ENCODE assay signal across 19 cellular contexts in genomic region chr1:41659903-41660302, GRCh38.
A peak's percentile ranks its signal among the peaks of the same experiment; 100 is the strongest.
DNase-seq lines count a peak whose midpoint lies in the region; ATAC-seq and FAIRE-seq lines count a peak whose summit lies in the region.
"Had no signal": no experiment of that assay in that cellular context is flagged by ENCODE, and none has a peak within 500 bp of the region (broad histone marks: within the 10 kb centered on the region; RNA-seq: fewer than 3 reads in every experiment).

No MANE protein-coding gene starts in this region.

- intact Hi-C loops in activated CD4-positive, alpha-beta memory T cell treated with anti-CD3 and anti-CD28 coated beads for 36 hours (cut with micrococcal nuclease), result loop anchor here (2.0 kb wide), 1 partner anchor 79 kb away; no protein-coding TSS in a partner anchor

- peak; percentile 79 for FAIRE-seq in urothelium cell line (lab: Jason Lieb, UNC)
- FAIRE-seq: K562, keratinocyte had no signal

- H3K4me3 Mint-ChIP-seq in stimulated activated naive CD8-positive, alpha-beta T cell treated with anti-CD3 and anti-CD28 coated beads, Interleukin-15, Interleukin-2, amounts not matched to agents 100 ng/mL and 50 ng/mL, for 24 hours, result peak overlapping the region; percentile 84
- peak overlapping the region; percentile 94 for H3K4me3 Mint-ChIP-seq in activated CD4-positive, alpha-beta memory T cell treated with anti-CD3 and anti-CD28 coated beads for 36 hours

- peak overlapping the region; percentile 82 for H3K27ac Mint-ChIP-seq in stimulated activated naive CD8-positive, alpha-beta T cell treated with anti-CD3 and anti-CD28 coated beads, Interleukin-15, Interleukin-2, amounts not matched to agents 100 ng/mL and 50 ng/mL, for 24 hours
- peak overlapping the region; percentile 57 for H3K27ac Mint-ChIP-seq in activated CD4-positive, alpha-beta memory T cell treated with anti-CD3 and anti-CD28 coated beads for 36 hours

- POLR2A ChIA-PET in activated CD4-positive, alpha-beta memory T cell treated with anti-CD3 and anti-CD28 coated beads for 36 hours (lab: Charles Lee), result interaction anchor here (0.9 to 3.4 kb wide), 3 partner anchors 17 to 80 kb away, joined by 3 to 12 read pairs (median 5); no protein-coding TSS in a partner anchor

- peaks cover 58% of the 10 kb centered on the region for H3K36me3 Mint-ChIP-seq in stimulated activated naive CD8-positive, alpha-beta T cell treated with anti-CD3 and anti-CD28 coated beads, Interleukin-15, Interleukin-2, amounts not matched to agents 100 ng/mL and 50 ng/mL, for 24 hours (ENCODE audit: low read depth)
- peaks cover 38% of the 10 kb centered on the region for H3K36me3 Mint-ChIP-seq in activated CD4-positive, alpha-beta memory T cell treated with anti-CD3 and anti-CD28 coated beads for 36 hours

- no peak for DNase-seq in stimulated activated naive CD8-positive, alpha-beta T cell treated with anti-CD3 and anti-CD28 coated beads, Interleukin-15, Interleukin-2, amounts not matched to agents 100 U/mL and 50 U/mL, for 24 hours
- DNase-seq in activated CD4-positive, alpha-beta memory T cell treated with anti-CD3 and anti-CD28 coated beads for 36 hours, result no peak
- peak; percentile 26 for DNase-seq in mesenteric fat pad (ENCODE audit: low spot score)
- no peak for DNase-seq in urothelium cell line (ENCODE audit: low spot score)
- DNase-seq in NCI-H524 (lab: John Stamatoyannopoulos, UW), result no peak
- DNase-seq in occipital lobe (lab: John Stamatoyannopoulos, UW), result no peak
- DNase-seq: activated CD4-positive, alpha-beta T cell treated with anti-CD3 and anti-CD28 coated beads for 4 hours; effector CD8-positive, alpha-beta T cell; midbrain; NCI-H1048; NCI-H2081 treated with DMSO at 0.1 percent for 48 hours; NCI-H526 treated with DMSO at 0.1 percent for 48 hours; ovary; T-helper 9 cell; transverse colon had no signal

- CTCF ChIA-PET in activated CD4-positive, alpha-beta memory T cell treated with anti-CD3 and anti-CD28 coated beads for 36 hours (lab: Charles Lee), result interaction anchor here (0.9 to 1.0 kb wide), 2 partner anchors 151 to 205 kb away, joined by 3 read pairs; no protein-coding TSS in a partner anchor

- H3K4me1 Mint-ChIP-seq in stimulated activated naive CD8-positive, alpha-beta T cell treated with anti-CD3 and anti-CD28 coated beads, Interleukin-15, Interleukin-2, amounts not matched to agents 100 ng/mL and 50 ng/mL, for 24 hours (ENCODE audit: low read depth), result peaks cover 80% of the 10 kb centered on the region
- H3K4me1 Mint-ChIP-seq in activated CD4-positive, alpha-beta memory T cell treated with anti-CD3 and anti-CD28 coated beads for 36 hours (ENCODE audit: low read depth), result peaks cover 77% of the 10 kb centered on the region

- H3K27me3 Mint-ChIP-seq in stimulated activated naive CD8-positive, alpha-beta T cell treated with anti-CD3 and anti-CD28 coated beads, Interleukin-15, Interleukin-2, amounts not matched to agents 100 ng/mL and 50 ng/mL, for 24 hours, result no peaks in the 10 kb centered on the region
- H3K27me3 Mint-ChIP-seq in activated CD4-positive, alpha-beta memory T cell treated with anti-CD3 and anti-CD28 coated beads for 36 hours, result no peaks in the 10 kb centered on the region

- no peaks in the 10 kb centered on the region for H3K9me3 Mint-ChIP-seq in stimulated activated naive CD8-positive, alpha-beta T cell treated with anti-CD3 and anti-CD28 coated beads, Interleukin-15, Interleukin-2, amounts not matched to agents 100 ng/mL and 50 ng/mL, for 24 hours
- H3K9me3 Mint-ChIP-seq in activated CD4-positive, alpha-beta memory T cell treated with anti-CD3 and anti-CD28 coated beads for 36 hours, result no peaks in the 10 kb centered on the region

- no peak for ATAC-seq in stimulated activated naive CD8-positive, alpha-beta T cell treated with anti-CD3 and anti-CD28 coated beads, Interleukin-15, Interleukin-2, amounts not matched to agents 100 U/mL and 50 U/mL, for 24 hours
- ATAC-seq in GM21528 (IDR thresholded peaks at IDR 0.05; ENCODE audit: low FRiP score, unreplicated experiment), result no peak
- ATAC-seq: K562 had no signal
